Comparison of ENCODE assay signal across 6 cellular contexts in genomic region chr9:34611251-34611810, GRCh38. TPM values are rescaled to one million over a fixed set of nuclear protein-coding genes. Genes with fewer than 3 reads are reported as not detected.
DNase-seq lines count a peak whose midpoint lies in the region; ATAC-seq lines count a peak whose summit lies in the region.

No MANE protein-coding gene starts in this region.

- peaks cover 5% of the 10 kb centered on the region for H3K4me1 ChIP-seq in mesodermal cell (ENCODE audit: control insufficient read depth, insufficient read depth, low read length, poor library complexity, severe bottlenecking)

- no peaks in the 10 kb centered on the region; the same call in 1 of the 2 replicates for H3K27me3 ChIP-seq in H7 (ENCODE audit: control insufficient read depth, insufficient read depth, low read length)

- H3K36me3 Mint-ChIP-seq in activated naive CD8-positive, alpha-beta T cell, result peaks cover 4% of the 10 kb centered on the region

- H3K27me3 Mint-ChIP-seq in activated naive CD8-positive, alpha-beta T cell, result no peaks in the 10 kb centered on the region

- peak overlapping the region; percentile 79 for H3K4me3 ChIP-seq in H7 (ENCODE audit: insufficient read depth, low read depth, low read length)
- H3K4me3 ChIP-seq in mesodermal cell (ENCODE audit: extremely low read depth, insufficient read depth, low read length, poor library complexity, severe bottlenecking), result peak overlapping the region; percentile 71

- H3K4me1 Mint-ChIP-seq in activated naive CD8-positive, alpha-beta T cell (ENCODE audit: low read depth), result peaks cover 23% of the 10 kb centered on the region

- H3K27ac ChIP-seq in mesodermal cell (ENCODE audit: low read depth, low read length, severe bottlenecking), result peak overlapping the region; percentile 79

- peak; percentile 62 for DNase-seq in H7
- no peak for DNase-seq in activated CD8-positive, alpha-beta memory T cell treated with anti-CD3 and anti-CD28 coated beads, Interleukin-2, amount 50 U/mL, for 48 hours

- peak overlapping the region; percentile 88 for H3K4me3 Mint-ChIP-seq in activated naive CD8-positive, alpha-beta T cell

- H3K27ac Mint-ChIP-seq in activated naive CD8-positive, alpha-beta T cell, result peak overlapping the region; percentile 96

- ATAC-seq in HG02970 (IDR thresholded peaks at IDR 0.05; ENCODE audit: low FRiP score, unreplicated experiment) (no peak), HG02759 (IDR thresholded peaks at IDR 0.05; ENCODE audit: unreplicated experiment) (no peak)

- no peaks in the 10 kb centered on the region for H3K9me3 Mint-ChIP-seq in activated naive CD8-positive, alpha-beta T cell (ENCODE audit: low read depth)

- 54 to 60% methylated on average over 9 to 10 of the region's 10 CpGs for WGBS in mesodermal cell (ENCODE audit: insufficient coverage in 2 of 2), 2 experiments

- no peaks in the 10 kb centered on the region for H3K9me3 ChIP-seq in mesodermal cell (ENCODE audit: control insufficient read depth, low read length)

- H3K36me3 ChIP-seq in H7 (replicated peaks; ENCODE audit: control insufficient read depth, insufficient read depth, low read length), result no peaks in the 10 kb centered on the region
- peaks cover 18% of the 10 kb centered on the region for H3K36me3 ChIP-seq in mesodermal cell (ENCODE audit: control insufficient read depth, insufficient read depth, low read length)

RNA-seq across cellular contexts. Expression of gene RPP25L, which starts 0.6 kb away (rescaled TPM):
- total RNA-seq in H7 (2014; rRNA removed; shearing (Covaris generic)), result 41.5 and 46.0 TPM in 2 replicates
- polyA plus RNA-seq in mesodermal cell (2013, experiment 1 of 2), result 21.7 TPM
- polyA plus RNA-seq in mesodermal cell (2013, experiment 2 of 2), result 21.0 TPM

RNA-seq across cellular contexts. Expression of gene DCTN3, which starts 9.0 kb away (rescaled TPM):
- total RNA-seq in H7 (2014; rRNA removed; shearing (Covaris generic)), result 19.4 and 23.6 TPM in 2 replicates
- 91.2 TPM for polyA plus RNA-seq in mesodermal cell (2013, experiment 1 of 2)
- polyA plus RNA-seq in mesodermal cell (2013, experiment 2 of 2), result 92.4 TPM

RNA-seq across cellular contexts. Expression of gene ARID3C, which starts 17.5 kb away (rescaled TPM):
- not detected in 2 replicates for total RNA-seq in H7 (2014; rRNA removed; shearing (Covaris generic))
- polyA plus RNA-seq in mesodermal cell (2013, experiment 1 of 2), result not detected
- polyA plus RNA-seq in mesodermal cell (2013, experiment 2 of 2), result not detected

RNA-seq across cellular contexts. Expression of gene CNTFR, which starts 21.8 kb away (rescaled TPM):
- total RNA-seq in H7 (2014; rRNA removed; shearing (Covaris generic)), result 26.6 and 43.2 TPM in 2 replicates
- polyA plus RNA-seq in mesodermal cell (2013, experiment 1 of 2), result 55.1 TPM
- 40.6 TPM for polyA plus RNA-seq in mesodermal cell (2013, experiment 2 of 2)

RNA-seq across cellular contexts. Expression of gene SIGMAR1, which starts 26.3 kb away (rescaled TPM):
- 117 and 138 TPM in 2 replicates for total RNA-seq in H7 (2014; rRNA removed; shearing (Covaris generic))
- 78.1 TPM for polyA plus RNA-seq in mesodermal cell (2013, experiment 1 of 2)
- 61.4 TPM for polyA plus RNA-seq in mesodermal cell (2013, experiment 2 of 2)
